In the genomic region with DNA sequence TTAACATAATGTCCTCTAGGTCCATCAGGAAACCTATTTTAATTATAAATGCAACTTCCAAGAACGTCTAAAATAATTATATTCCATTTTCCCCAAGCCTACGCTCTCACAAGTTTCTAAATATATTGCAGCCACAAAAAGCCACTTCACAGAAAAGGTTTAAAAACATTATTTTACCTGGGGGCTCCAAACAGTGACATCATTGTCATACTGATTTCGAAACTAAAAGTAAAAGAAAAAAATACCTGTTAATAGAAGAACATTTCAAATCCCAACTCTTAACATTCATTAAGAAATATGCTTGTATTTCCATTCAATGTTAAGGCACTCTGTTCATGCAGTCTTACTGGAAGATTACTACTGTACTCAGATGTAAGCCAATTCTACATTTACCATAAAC, we compare ENCODE assay signal across 9 cellular contexts. TPM values are rescaled to one million over a fixed set of nuclear protein-coding genes. Genes with fewer than 3 reads are reported as not detected.
DNase-seq lines count a peak whose midpoint lies in the region; TF ChIP-seq lines count a peak whose summit lies in the region.
"Had no signal": no experiment of that assay in that cellular context is flagged by ENCODE, and none has a peak within 500 bp of the region (broad histone marks: within the 10 kb centered on the region; RNA-seq: fewer than 3 reads in every experiment).

No MANE protein-coding gene starts in this region.

- H3K36me3 ChIP-seq in right atrium auricular region (peaks cover 43% of the 10 kb centered on the region), brain microvascular endothelial cell (replicated peaks) (peaks cover 42% of the 10 kb centered on the region), mesodermal cell (ENCODE audit: control insufficient read depth, insufficient read depth, low read length) (peaks cover 41% of the 10 kb centered on the region), vagina (peaks cover 0 to 37% of the 10 kb centered on the region in 2 donors)

- TF ChIP-seq CTCF in right atrium auricular region (IDR thresholded peaks at IDR 0.05) (no peak), brain microvascular endothelial cell (IDR thresholded peaks at IDR 0.05; ENCODE audit: low read depth, low read length, missing control alignments) (no peak), vagina (IDR thresholded peaks at IDR 0.05) (no peak)

- H3K27ac ChIP-seq in right atrium auricular region (peak overlapping the region; percentile 91), brain microvascular endothelial cell (no peak overlapping the region), mesodermal cell (ENCODE audit: low read depth, low read length, severe bottlenecking) (no peak overlapping the region), vagina (peak overlapping the region; percentile 78)

- TF ChIP-seq POLR2A in vagina (IDR thresholded peaks at IDR 0.05): no peak

- H3K9me3 ChIP-seq in right atrium auricular region: no peaks in the 10 kb centered on the region
- no peaks in the 10 kb centered on the region for H3K9me3 ChIP-seq in mesodermal cell (ENCODE audit: control insufficient read depth, low read length)
- H3K9me3 ChIP-seq in vagina: no peaks in the 10 kb centered on the region

- H3K4me1 ChIP-seq in right atrium auricular region: peaks cover 0 to 21% of the 10 kb centered on the region in 2 donors
- H3K4me1 ChIP-seq in mesodermal cell (ENCODE audit: control insufficient read depth, insufficient read depth, low read length, poor library complexity, severe bottlenecking): no peaks in the 10 kb centered on the region
- peaks cover 17% of the 10 kb centered on the region for H3K4me1 ChIP-seq in vagina

- intact Hi-C loops in cardiac septum (cut with DNase I): no loop called here
- intact Hi-C loops in vagina (cut with DNase I): no loop called here

- H3K27me3 ChIP-seq in right atrium auricular region: no peaks in the 10 kb centered on the region
- no peaks in the 10 kb centered on the region for H3K27me3 ChIP-seq in brain microvascular endothelial cell (replicated peaks)
- H3K27me3 ChIP-seq in vagina: no peaks in the 10 kb centered on the region

- no peak for DNase-seq in right atrium auricular region (ENCODE audit: low spot score)
- no peak for DNase-seq in cardiac septum (ENCODE audit: low spot score)
- no peak for DNase-seq in brain microvascular endothelial cell
- no peak for DNase-seq in vagina (ENCODE audit: extremely low spot score in 2 of 2)
- no peak for DNase-seq in midbrain (lab: John Stamatoyannopoulos, UW)
- DNase-seq in activated CD8-positive, alpha-beta memory T cell treated with anti-CD3 and anti-CD28 coated beads, Interleukin-2, amount 50 U/mL, for 4 hours: no peak
- DNase-seq in cerebellum (ENCODE audit: low spot score): no peak
- DNase-seq: activated CD4-positive, CD25-positive, alpha-beta regulatory T cell treated with anti-CD3 and anti-CD28 coated beads, Interleukin-2, amount 50 U/mL, for 72 hours had no signal

- 83 to 100% methylated on average over 2 of the region's 3 CpGs for WGBS in mesodermal cell (ENCODE audit: insufficient coverage in 2 of 2), 2 experiments

- in situ Hi-C loops in brain microvascular endothelial cell (cut with HindIII; ENCODE audit: low pct_ligation_motif_present, low sequenced_read_pairs): no loop called here

- peak overlapping the region; percentile 67 to 89 for H3K4me3 ChIP-seq in right atrium auricular region
- H3K4me3 ChIP-seq in brain microvascular endothelial cell (ENCODE audit: low read depth, low read length): peak overlapping the region; percentile 93
- H3K4me3 ChIP-seq in mesodermal cell (ENCODE audit: extremely low read depth, insufficient read depth, low read length, poor library complexity, severe bottlenecking): peak overlapping the region; percentile 95
- H3K4me3 ChIP-seq in vagina: peak overlapping the region; percentile 65 to 80

RNA-seq across cellular contexts. Expression of a gene that starts 1.4 kb away (rescaled TPM):
- total RNA-seq in right atrium auricular region: 100 to 1,000 TPM in 1 of 2 donors, 10 to 100 TPM in 1; 96.0 to 104 TPM
- 136 TPM for total RNA-seq in cardiac septum
- polyA plus RNA-seq in mesodermal cell (2013, experiment 1 of 2): 228 TPM
- 249 TPM for polyA plus RNA-seq in mesodermal cell (2013, experiment 2 of 2)
- total RNA-seq in vagina: 72.4 TPM
- total RNA-seq in cerebellum: 100 TPM

RNA-seq across cellular contexts. Expression of a gene that starts 19.2 kb away (rescaled TPM):
- total RNA-seq in right atrium auricular region: 10 to 100 TPM; 61.0 to 61.3 TPM
- total RNA-seq in cardiac septum: 61.4 TPM
- 211 TPM for polyA plus RNA-seq in mesodermal cell (2013, experiment 1 of 2)
- polyA plus RNA-seq in mesodermal cell (2013, experiment 2 of 2): 217 TPM
- 59.9 TPM for total RNA-seq in vagina
- total RNA-seq in cerebellum: 116 TPM

Comparison
In these comparisons a context has a peak if more than half of its experiments do, and no peak if none do; other contexts are left out.
1. H3K27ac ChIP-seq: peak in right atrium auricular region (2 of 2) and vagina (single experiment); none in brain microvascular endothelial cell (single experiment) and mesodermal cell (single experiment).
2. Peak in every context shown above with its lines, with median percentiles within 50 percentile points of each other: H3K4me3 ChIP-seq.